ENCODE assay signal across 1 cellular context in the genomic region with DNA sequence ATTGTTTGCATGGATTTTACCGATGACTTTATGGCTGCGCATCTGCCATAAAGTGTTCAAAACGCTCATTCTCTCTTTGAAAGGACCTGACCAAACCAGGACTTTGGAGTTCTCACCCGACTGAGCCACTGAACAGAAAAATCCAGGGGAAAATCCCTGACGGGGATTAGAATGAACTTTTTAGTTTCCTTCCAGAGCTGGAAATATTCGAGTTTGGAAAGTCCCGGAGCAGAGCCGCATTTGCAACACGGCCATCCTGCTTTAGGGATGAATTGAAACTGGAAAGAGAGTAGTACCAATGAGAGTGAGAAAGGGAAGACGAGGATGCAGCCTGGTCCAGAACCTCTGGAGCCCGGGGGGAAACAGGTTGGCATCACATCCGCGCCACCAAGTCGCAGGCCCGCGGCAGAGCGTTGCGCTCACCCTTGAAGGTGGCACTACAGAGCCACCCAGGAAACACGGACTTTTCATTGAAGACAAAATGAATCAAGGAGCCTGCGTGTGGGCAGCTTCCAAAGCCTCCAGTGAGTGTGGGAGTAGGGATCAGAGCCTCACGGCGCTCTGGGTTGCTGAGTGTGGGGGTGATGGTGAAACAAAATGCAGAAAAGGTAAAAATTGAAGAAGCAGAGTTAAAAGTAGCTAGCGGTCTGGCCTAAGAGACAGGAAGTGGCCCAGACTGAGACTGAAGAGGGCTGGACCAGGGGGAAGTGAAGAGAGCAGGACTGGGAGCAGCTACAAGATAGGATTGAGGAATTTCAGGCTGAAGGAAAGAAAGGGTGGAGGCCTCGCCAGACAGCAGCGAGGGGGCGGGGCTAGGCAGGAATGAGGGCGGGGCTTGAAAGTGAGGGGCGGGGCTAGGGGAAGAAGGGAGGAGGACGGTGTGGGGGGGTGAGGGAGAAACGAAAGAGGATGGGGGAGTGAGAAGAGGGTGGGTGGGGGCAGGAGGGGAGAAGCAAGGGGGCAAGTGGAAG.
TF ChIP-seq lines count a peak whose summit lies in the region.

No MANE protein-coding gene starts in this region.

TF ChIP-seq in HEK293, 187 proteins besides CTCF, POLR2A, EP300 and RAD21 (continued from another document):
- TF ChIP-seq EGR2 (tag by site-specific recombination; IDR thresholded peaks at IDR 0.05; ENCODE audit: low read depth) (peak; percentile 84), SP3 (tag by site-specific recombination; IDR thresholded peaks at IDR 0.05) (no peak), PRDM1 (tag by site-specific recombination; IDR thresholded peaks at IDR 0.05) (peak; percentile 56; the same call in 1 of the 2 replicates), ZNF354C (tag by site-specific recombination; IDR thresholded peaks at IDR 0.05; ENCODE audit: borderline replicate concordance, low read depth) (no peak), ZFP69B (tag by site-specific recombination; IDR thresholded peaks at IDR 0.05) (no peak), ZNF426 (tag by site-specific recombination; IDR thresholded peaks at IDR 0.05) (no peak), ZBTB17 (tag by site-specific recombination; IDR thresholded peaks at IDR 0.05) (peak; percentile 65; the same call in 1 of the 2 replicates)
- TF ChIP-seq, protein P1, sequence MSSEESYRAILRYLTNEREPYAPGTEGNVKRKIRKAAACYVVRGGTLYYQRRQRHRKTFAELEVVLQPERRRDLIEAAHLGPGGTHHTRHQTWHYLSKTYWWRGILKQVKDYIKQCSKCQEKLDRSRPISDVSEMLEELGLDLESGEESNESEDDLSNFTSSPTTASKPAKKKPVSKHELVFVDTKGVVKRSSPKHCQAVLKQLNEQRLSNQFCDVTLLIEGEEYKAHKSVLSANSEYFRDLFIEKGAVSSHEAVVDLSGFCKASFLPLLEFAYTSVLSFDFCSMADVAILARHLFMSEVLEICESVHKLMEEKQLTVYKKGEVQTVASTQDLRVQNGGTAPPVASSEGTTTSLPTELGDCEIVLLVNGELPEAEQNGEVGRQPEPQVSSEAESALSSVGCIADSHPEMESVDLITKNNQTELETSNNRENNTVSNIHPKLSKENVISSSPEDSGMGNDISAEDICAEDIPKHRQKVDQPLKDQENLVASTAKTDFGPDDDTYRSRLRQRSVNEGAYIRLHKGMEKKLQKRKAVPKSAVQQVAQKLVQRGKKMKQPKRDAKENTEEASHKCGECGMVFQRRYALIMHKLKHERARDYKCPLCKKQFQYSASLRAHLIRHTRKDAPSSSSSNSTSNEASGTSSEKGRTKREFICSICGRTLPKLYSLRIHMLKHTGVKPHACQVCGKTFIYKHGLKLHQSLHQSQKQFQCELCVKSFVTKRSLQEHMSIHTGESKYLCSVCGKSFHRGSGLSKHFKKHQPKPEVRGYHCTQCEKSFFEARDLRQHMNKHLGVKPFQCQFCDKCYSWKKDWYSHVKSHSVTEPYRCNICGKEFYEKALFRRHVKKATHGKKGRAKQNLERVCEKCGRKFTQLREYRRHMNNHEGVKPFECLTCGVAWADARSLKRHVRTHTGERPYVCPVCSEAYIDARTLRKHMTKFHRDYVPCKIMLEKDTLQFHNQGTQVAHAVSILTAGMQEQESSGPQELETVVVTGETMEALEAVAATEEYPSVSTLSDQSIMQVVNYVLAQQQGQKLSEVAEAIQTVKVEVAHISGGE (tag by site-specific recombination; conservative IDR thresholded peaks at IDR 0.05; ENCODE audit: low read depth) = peak; percentile 43
- TF ChIP-seq, protein P2, sequence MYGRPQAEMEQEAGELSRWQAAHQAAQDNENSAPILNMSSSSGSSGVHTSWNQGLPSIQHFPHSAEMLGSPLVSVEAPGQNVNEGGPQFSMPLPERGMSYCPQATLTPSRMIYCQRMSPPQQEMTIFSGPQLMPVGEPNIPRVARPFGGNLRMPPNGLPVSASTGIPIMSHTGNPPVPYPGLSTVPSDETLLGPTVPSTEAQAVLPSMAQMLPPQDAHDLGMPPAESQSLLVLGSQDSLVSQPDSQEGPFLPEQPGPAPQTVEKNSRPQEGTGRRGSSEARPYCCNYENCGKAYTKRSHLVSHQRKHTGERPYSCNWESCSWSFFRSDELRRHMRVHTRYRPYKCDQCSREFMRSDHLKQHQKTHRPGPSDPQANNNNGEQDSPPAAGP (tag by site-specific recombination; IDR thresholded peaks at IDR 0.05) = no peak
